ENCODE assay signal across 8 cellular contexts in the genomic region with DNA sequence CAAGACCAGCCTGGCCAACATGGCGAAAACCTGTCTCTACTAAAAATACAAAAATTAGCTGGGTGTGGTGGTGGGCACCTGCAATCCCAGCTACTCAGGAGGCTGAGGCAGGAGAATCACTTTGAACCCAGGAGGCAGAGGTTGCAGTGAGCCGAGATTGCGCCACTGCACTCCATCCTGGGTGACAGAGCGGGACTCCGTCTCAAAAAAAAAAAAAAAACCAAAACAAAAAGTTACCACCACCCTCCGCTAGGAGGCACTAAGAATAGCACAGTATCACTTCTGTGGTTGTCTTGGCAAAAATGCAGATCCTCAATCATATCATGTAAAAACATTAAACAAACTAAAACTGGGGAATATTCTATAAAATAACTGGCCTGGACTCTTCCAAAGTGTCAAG. TPM values are rescaled to one million over a fixed set of nuclear protein-coding genes. Genes with fewer than 3 reads are reported as not detected.
DNase-seq lines count a peak whose midpoint lies in the region; ATAC-seq, FAIRE-seq and TF ChIP-seq lines count a peak whose summit lies in the region.
"Not testable (repeated sequence)": the region's sequence is repeated elsewhere in the genome, so short reads cannot be mapped to it uniquely, and the experiment has no call there.

No MANE protein-coding gene starts in this region.

- not testable (repeated sequence) for H3K4me1 Mint-ChIP-seq in activated CD8-positive, alpha-beta memory T cell treated with anti-CD3 and anti-CD28 coated beads, Interleukin-2, amount 10 ng/mL, durations not matched to agents 7 days and 5 days

- not testable (repeated sequence) for TF ChIP-seq POLR2A in H1 (IDR thresholded peaks at IDR 0.05; ENCODE audit: control extremely low read depth in 1 of 2, low read depth in 2 of 2, low read length in 2 of 2)

- peak; percentile 41 to 50 for TF ChIP-seq RAD21 in H1 (IDR thresholded peaks at IDR 0.05 in 1 of 2, conservative IDR thresholded peaks at IDR 0.05 in 1 of 2; ENCODE audit: low read depth in 2 of 2, low read length in 2 of 2)

- not testable (repeated sequence) for H3K79me2 ChIP-seq in OCI-LY1 (ENCODE audit: insufficient read depth, low read length); H1 (ENCODE audit: control insufficient read depth in 1 of 2, insufficient read depth in 2 of 2, low read length in 2 of 2); trophoblast cell (ENCODE audit: control insufficient read depth, insufficient read depth, low read length, poor library complexity)

- not testable (repeated sequence) for H3K9ac ChIP-seq in OCI-LY1 (ENCODE audit: low read length); H1 (replicated peaks in 1 of 4; ENCODE audit: extremely low read depth in 1 of 4, low read depth in 3 of 4, low read length in 3 of 4); trophoblast cell (ENCODE audit: low read length)

- not testable (repeated sequence) for H3K56ac ChIP-seq in H1 (replicated peaks; ENCODE audit: insufficient read length, low read depth, low read length)

- not testable (repeated sequence) for H4K8ac ChIP-seq in H1 (ENCODE audit: extremely low read depth, insufficient read depth, low read length); trophoblast cell (ENCODE audit: low read depth, low read length)

- not testable (repeated sequence) for H4K12ac ChIP-seq in trophoblast cell (ENCODE audit: low read depth, low read length)

- POLR2A ChIA-PET in H1 (lab: Charles Lee; ENCODE audit: partially characterized antibody): not testable (repeated sequence)

- not testable (repeated sequence) for H4K20me1 ChIP-seq in OCI-LY1 (ENCODE audit: insufficient read depth, low read length); H1 (replicated peaks in 1 of 2; ENCODE audit: control insufficient read depth in 1 of 2, insufficient read depth in 2 of 2, low read length in 2 of 2)

- peak; percentile 63 for TF ChIP-seq CTCF in AG09309 (IDR thresholded peaks at IDR 0.05; ENCODE audit: control insufficient read depth, insufficient read depth, low read depth, low read length, missing control alignments)
- TF ChIP-seq CTCF in GM06990 (IDR thresholded peaks at IDR 0.05; ENCODE audit: insufficient read depth, low read length, poor library complexity, severe bottlenecking): peak; percentile 66
- TF ChIP-seq CTCF in OCI-LY1 (IDR thresholded peaks at IDR 0.05; ENCODE audit: low read length): peak; percentile 61
- TF ChIP-seq CTCF in H1 (IDR thresholded peaks at IDR 0.05; ENCODE audit: control extremely low read depth in 1 of 3, insufficient read depth in 1 of 3, low read depth in 1 of 3, low read length in 3 of 3): peak in 2 of 3 experiments; percentile 43 to 50; a peak in 3 of 4 replicates

- H3F3A ChIP-seq in OCI-LY1 (ENCODE audit: insufficient read depth, low read length): not testable (repeated sequence)

- CTCF ChIA-PET in activated CD8-positive, alpha-beta memory T cell treated with anti-CD3 and anti-CD28 coated beads, Interleukin-2, amount 10 ng/mL, durations not matched to agents 7 days and 5 days (lab: Charles Lee): interaction anchor here (0.6 to 4.8 kb wide), 9 partner anchors 22 to 412 kb away, joined by 3 to 38 read pairs (median 3); partner anchors contain the start of gene CLPB
- CTCF ChIA-PET in H1 (lab: Charles Lee; ENCODE audit: partially characterized antibody): interaction anchor here (0.6 to 15.3 kb wide), 21 partner anchors 10 to 181 kb away, joined by 3 to 124 read pairs (median 4); partner anchors contain the start of gene CLPB

- not testable (repeated sequence) for H3K27me3 ChIP-seq in GM06990 (replicated peaks; ENCODE audit: control insufficient read depth, insufficient read depth, low read length); OCI-LY1 (ENCODE audit: insufficient read depth, low read length); H1 (replicated peaks in 1 of 4; ENCODE audit: control insufficient read depth in 3 of 4, extremely low read depth in 1 of 4, insufficient read depth in 3 of 4, low read length in 3 of 4); trophoblast cell (ENCODE audit: insufficient read depth, low read length)

- WGBS in H1 (ENCODE audit: extremely low coverage in 1 of 2, insufficient coverage in 1 of 2, insufficient read length in 1 of 2, insufficient replicate concordance in 2 of 2, low coverage in 1 of 2, low lambda C conversion rate in 2 of 2, missing lambda C conversion rate in 1 of 2), 2 experiments: 78% methylated on average over 4 of the region's 6 CpGs; no CpG with 5 or more reads in 1 of the 2 experiments
- no CpG with 5 or more reads among the region's 6 CpGs for WGBS in trophoblast cell (ENCODE audit: extremely low coverage, insufficient coverage, insufficient read length)

- not testable (repeated sequence) for H3K4me3 Mint-ChIP-seq in activated CD8-positive, alpha-beta memory T cell treated with anti-CD3 and anti-CD28 coated beads, Interleukin-2, amount 10 ng/mL, durations not matched to agents 7 days and 5 days

- H2AFZ ChIP-seq in OCI-LY1 (ENCODE audit: low read length); H1 (ENCODE audit: low read length); trophoblast cell (ENCODE audit: insufficient read depth, low read length, poor library complexity): not testable (repeated sequence)

- H3K9me3 ChIP-seq in OCI-LY1 (ENCODE audit: low read length); H1 (ENCODE audit: insufficient read depth in 2 of 2, low read depth in 1 of 2, low read length in 1 of 2); trophoblast cell (ENCODE audit: insufficient read depth, low read depth, low read length): not testable (repeated sequence)

- not testable (repeated sequence) for H4K91ac ChIP-seq in H1 (replicated peaks; ENCODE audit: insufficient read length, low read length); trophoblast cell (ENCODE audit: low read depth, low read length)

- not testable (repeated sequence) for H3K27ac ChIP-seq in OCI-LY1 (ENCODE audit: low read depth, low read length, poor library complexity, severe bottlenecking); H1 (ENCODE audit: low read depth, low read length); trophoblast cell (ENCODE audit: low read depth, low read length)

- not testable (repeated sequence) for H3K18ac ChIP-seq in H1 (ENCODE audit: extremely low read depth, low read length); trophoblast cell (ENCODE audit: low read length)

- H2BK15ac ChIP-seq in H1 (ENCODE audit: low read length): not testable (repeated sequence)

- TF ChIP-seq EP300 in H1 (IDR thresholded peaks at IDR 0.05; ENCODE audit: borderline replicate concordance in 1 of 2, low read depth in 2 of 2, low read length in 2 of 2): not testable (repeated sequence)

- not testable (repeated sequence) for H3K27me3 Mint-ChIP-seq in activated CD8-positive, alpha-beta memory T cell treated with anti-CD3 and anti-CD28 coated beads, Interleukin-2, amount 10 ng/mL, durations not matched to agents 7 days and 5 days

- not testable (repeated sequence) for H3K9me3 Mint-ChIP-seq in activated CD8-positive, alpha-beta memory T cell treated with anti-CD3 and anti-CD28 coated beads, Interleukin-2, amount 10 ng/mL, durations not matched to agents 7 days and 5 days (ENCODE audit: low read depth)

- not testable (repeated sequence) for H2BK12ac ChIP-seq in H1 (ENCODE audit: low read depth, low read length); trophoblast cell (ENCODE audit: low read length)

- H2BK120ac ChIP-seq in H1 (replicated peaks; ENCODE audit: low read depth, low read length); trophoblast cell (ENCODE audit: insufficient read depth, low read length, poor library complexity): not testable (repeated sequence)

- H2AK5ac ChIP-seq in H1 (ENCODE audit: low read depth, low read length); trophoblast cell (ENCODE audit: low read length): not testable (repeated sequence)

- H3K14ac ChIP-seq in H1 (ENCODE audit: insufficient read length); trophoblast cell (ENCODE audit: low read length): not testable (repeated sequence)

- not testable (repeated sequence) for H3K79me1 ChIP-seq in H1 (ENCODE audit: low read depth, low read length); trophoblast cell (ENCODE audit: low read length)

- not testable (repeated sequence) for H2BK20ac ChIP-seq in H1 (ENCODE audit: low read length)

- H3K23ac ChIP-seq in H1 (ENCODE audit: insufficient read length); trophoblast cell (ENCODE audit: low read length): not testable (repeated sequence)

- not testable (repeated sequence) for H3K4me3 ChIP-seq in AG09309 (ENCODE audit: control insufficient read depth, low read depth, low read length); GM06990 (replicated peaks; ENCODE audit: low read depth, low read length); OCI-LY1 (ENCODE audit: low read depth, low read length, poor library complexity, severe bottlenecking); H1 (ENCODE audit: extremely low read depth in 1 of 4, insufficient read depth in 2 of 4, low read depth in 3 of 4, low read length in 4 of 4); trophoblast cell (ENCODE audit: low read depth, low read length)

- not testable (repeated sequence) for H3K36me3 Mint-ChIP-seq in activated CD8-positive, alpha-beta memory T cell treated with anti-CD3 and anti-CD28 coated beads, Interleukin-2, amount 10 ng/mL, durations not matched to agents 7 days and 5 days

- not testable (repeated sequence) for H4K5ac ChIP-seq in H1 (ENCODE audit: insufficient read length, low read depth, low read length)

- peak; percentile 45 for FAIRE-seq in H1 (lab: Jason Lieb, UNC)

- not testable (repeated sequence) for H2BK5ac ChIP-seq in H1 (ENCODE audit: low read depth, low read length); trophoblast cell (ENCODE audit: low read depth, low read length, poor library complexity)

- H3K23me2 ChIP-seq in H1 (ENCODE audit: low read depth, low read length): not testable (repeated sequence)

- H3K36me3 ChIP-seq in GM06990 (ENCODE audit: control insufficient read depth, insufficient read depth, low read length); OCI-LY1 (ENCODE audit: insufficient read depth, low read length); H1 (ENCODE audit: control insufficient read depth in 2 of 4, insufficient read depth in 4 of 4, low read length in 3 of 4): not testable (repeated sequence)
- H3K36me3 ChIP-seq in trophoblast cell (ENCODE audit: control insufficient read depth in 1 of 2, insufficient read depth in 2 of 2, low read length in 2 of 2): peaks cover 28 to 33% of the 10 kb centered on the region in 2 experiments

- peak; percentile 49 for ATAC-seq in activated CD8-positive, alpha-beta memory T cell treated with anti-CD3 and anti-CD28 coated beads, Interleukin-2, amount 10 ng/mL, durations not matched to agents 7 days and 5 days

- not testable (repeated sequence) for H3K9me2 ChIP-seq in OCI-LY1 (ENCODE audit: low read depth, low read length)

- H3K4ac ChIP-seq in H1 (replicated peaks; ENCODE audit: insufficient read length, low read depth, low read length); trophoblast cell (ENCODE audit: low read depth, low read length): not testable (repeated sequence)

- not testable (repeated sequence) for H3K4me2 ChIP-seq in OCI-LY1 (ENCODE audit: low read length); H1 (ENCODE audit: insufficient read depth in 1 of 2, low read depth in 2 of 2, low read length in 2 of 2); trophoblast cell (ENCODE audit: low read length)

- H3K27ac Mint-ChIP-seq in activated CD8-positive, alpha-beta memory T cell treated with anti-CD3 and anti-CD28 coated beads, Interleukin-2, amount 10 ng/mL, durations not matched to agents 7 days and 5 days: not testable (repeated sequence)

- not testable (repeated sequence) for H3K4me1 ChIP-seq in OCI-LY1 (ENCODE audit: insufficient read depth, low read length, severe bottlenecking); H1 (replicated peaks in 1 of 4; ENCODE audit: control insufficient read depth in 3 of 4, insufficient read depth in 4 of 4, low read length in 3 of 4); trophoblast cell (ENCODE audit: control insufficient read depth in 1 of 2, insufficient read depth in 2 of 2, low read length in 2 of 2)

- DNase-seq in AG09309 (ENCODE audit: low read depth); GM06990 (ENCODE audit: extremely low read depth, insufficient read length); activated CD8-positive, alpha-beta memory T cell treated with anti-CD3 and anti-CD28 coated beads, Interleukin-2, amount 10 ng/mL, durations not matched to agents 7 days and 5 days: not testable (repeated sequence)
- DNase-seq in HT-29 (ENCODE audit: low spot score) (peak; percentile 34), H1 (ENCODE audit: low read depth in 1 of 2, low spot score in 2 of 2) (peak in 1 of 2 experiments; percentile 42), iris pigment epithelial cell (ENCODE audit: low read depth) (peak; percentile 32), trophoblast cell (peak; percentile 9 to 75)

RNA-seq across cellular contexts. Expression of gene PHOX2A, which starts 46.8 kb away (rescaled TPM):
- not detected in 2 replicates for total RNA-seq in HT-29 (2014; rRNA removed; shearing (Covaris generic))
- not detected for total RNA-seq in activated CD8-positive, alpha-beta memory T cell treated with anti-CD3 and anti-CD28 coated beads, Interleukin-2, amount 10 ng/mL, durations not matched to agents 7 days and 5 days
- 0.19 TPM in 1 of 2 replicates, not detected in the other for total RNA-seq in H1 (2021; fragmentation: NEBNext Ultra II Directional; extraction: Animal tissue kit (Norgen Biotek cat#: 25700))
- polyA plus RNA-seq in H1 (2011; rRNA removed): 0.67 and 0.94 TPM in 2 replicates
- 0.21 TPM for polyA plus RNA-seq in H1 (2011; cell fraction: cytosol; rRNA removed)
- 0.43 TPM for polyA plus RNA-seq in H1 (2011; cell fraction: nucleus; rRNA removed)
- polyA plus RNA-seq in H1 (2012, experiment 1 of 2): 0.36 to 0.66 TPM (median 0.64 TPM) in 3 of 4 replicates, not detected in the other
- 0.46 TPM for polyA plus RNA-seq in H1 (2012, experiment 2 of 2)
- polyA plus RNA-seq in H1 (2013, experiment 1 of 2): 0.12 TPM
- polyA plus RNA-seq in H1 (2013, experiment 2 of 2): 0.06 TPM
- 1.0 TPM in 1 of 2 replicates, not detected in the other for polyA minus RNA-seq in H1 (2011; rRNA and poly(A)+ RNA removed)
- not detected for polyA minus RNA-seq in H1 (2011; cell fraction: cytosol; rRNA and poly(A)+ RNA removed)
- polyA minus RNA-seq in H1 (2011; cell fraction: nucleus; rRNA and poly(A)+ RNA removed): 0.80 TPM
- 9.5 and 11.0 TPM in 2 replicates for polyA plus RNA-seq in trophoblast cell (2013)
